ENCODE assay signal across 10 cellular contexts in the genomic region with DNA sequence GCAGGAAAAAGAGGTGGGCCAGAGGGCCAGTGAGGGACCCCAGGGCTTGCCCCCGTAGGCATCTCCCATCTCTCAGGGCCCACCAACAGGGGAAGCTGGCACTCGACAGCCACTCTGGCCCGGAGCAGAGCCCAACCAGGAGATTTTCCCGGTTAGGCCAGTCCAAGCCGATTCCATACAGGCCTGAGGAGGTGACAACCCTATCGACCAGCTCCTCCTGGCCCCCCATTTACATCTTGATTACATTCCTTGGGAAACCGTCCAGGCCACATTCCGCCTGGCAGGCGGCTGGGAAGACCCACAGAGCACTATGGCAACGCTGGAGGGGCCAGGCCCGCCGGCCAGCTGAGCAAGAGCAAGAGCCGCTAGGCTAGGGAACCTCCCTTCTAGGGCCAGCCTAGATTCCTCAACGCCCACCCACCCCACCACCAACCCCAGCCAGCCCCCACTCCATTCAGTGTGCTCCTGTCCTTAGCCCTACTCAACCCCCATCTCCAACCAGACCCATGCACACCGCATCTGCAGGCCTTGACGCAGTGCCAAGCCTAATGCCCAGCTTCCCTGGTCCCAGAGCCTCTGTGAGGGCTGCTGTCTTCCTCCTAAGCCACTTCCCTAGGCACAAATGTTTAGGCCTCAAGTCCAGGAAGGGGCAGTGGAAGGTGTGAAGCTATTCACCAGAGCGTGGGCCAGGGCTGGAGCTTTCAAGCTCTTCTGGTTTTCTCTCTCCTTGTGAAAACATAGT.
DNase-seq lines count a peak whose midpoint lies in the region; ATAC-seq, FAIRE-seq and TF ChIP-seq lines count a peak whose summit lies in the region.
"Had no signal": no experiment of that assay in that cellular context is flagged by ENCODE, and none has a peak within 500 bp of the region (broad histone marks: within the 10 kb centered on the region; RNA-seq: fewer than 3 reads in every experiment).

No MANE protein-coding gene starts in this region.

- no peak for TF ChIP-seq CTCF in hepatocyte (IDR thresholded peaks at IDR 0.05; ENCODE audit: poor library complexity)
- TF ChIP-seq CTCF in natural killer cell (IDR thresholded peaks at IDR 0.05): no peak

- H4K20me1 ChIP-seq in GM23248 (ENCODE audit: insufficient read depth) (no peaks in the 10 kb centered on the region), hepatocyte (ENCODE audit: insufficient read depth, poor library complexity, severe bottlenecking) (no peaks in the 10 kb centered on the region)

- DNase-seq in GM23248 (peak; percentile 43), amniotic stem cell (lab: John Stamatoyannopoulos, UW) (peak; percentile 0), hepatocyte (ENCODE audit: low spot score) (peak; percentile 48), sciatic nerve (ENCODE audit: low spot score) (no peak), LoVo (ENCODE audit: low spot score) (no peak), natural killer cell (no peak), RCC 7860 (ENCODE audit: low spot score) (no peak)

- H3K9me2 ChIP-seq in GM23248 (ENCODE audit: insufficient read depth): no peaks in the 10 kb centered on the region
- no peaks in the 10 kb centered on the region for H3K9me2 ChIP-seq in hepatocyte (replicated peaks; ENCODE audit: insufficient read depth)

- H3K79me2 ChIP-seq in GM23248 (ENCODE audit: insufficient read depth) (no peaks in the 10 kb centered on the region), hepatocyte (no peaks in the 10 kb centered on the region)

- no peaks in the 10 kb centered on the region for H3K4me1 Mint-ChIP-seq in natural killer cell
- H3K4me1 Mint-ChIP-seq: activated naive CD4-positive, alpha-beta T cell treated with anti-CD3 and anti-CD28 coated beads, Interleukin-2, amount 50 U/mL, for 24 hours had no signal

- 27 to 71% methylated on average over 4 to 5 of the region's 17 CpGs for WGBS in GM23248 (ENCODE audit: low coverage in 1 of 2, low lambda C conversion rate in 2 of 2, missing lambda C conversion rate in 2 of 2), 2 experiments
- 56% methylated on average over 15 of the region's 17 CpGs for WGBS in hepatocyte (ENCODE audit: low lambda C conversion rate, missing lambda C conversion rate)

- H3K9ac ChIP-seq in GM23248: no peak overlapping the region
- H3K9ac ChIP-seq: KMS-11 had no signal

- peaks cover 0 to 4% of the 10 kb centered on the region in 2 donors for H3K27me3 Mint-ChIP-seq in natural killer cell (ENCODE audit: low read depth in 2 of 2)
- H3K27me3 Mint-ChIP-seq: activated naive CD4-positive, alpha-beta T cell treated with anti-CD3 and anti-CD28 coated beads, Interleukin-2, amount 50 U/mL, for 24 hours had no signal

- H3K4me3 Mint-ChIP-seq in natural killer cell: no peak overlapping the region
- H3K4me3 Mint-ChIP-seq: activated naive CD4-positive, alpha-beta T cell treated with anti-CD3 and anti-CD28 coated beads, Interleukin-2, amount 50 U/mL, for 24 hours had no signal

- no peaks in the 10 kb centered on the region for H3K4me1 ChIP-seq in GM23248 (ENCODE audit: insufficient read depth)
- H3K4me1 ChIP-seq in hepatocyte (ENCODE audit: insufficient read depth): peaks cover 8% of the 10 kb centered on the region

- no peak overlapping the region for H3K4me3 ChIP-seq in GM23248
- no peak overlapping the region for H3K4me3 ChIP-seq in hepatocyte

- H3K4me2 ChIP-seq in GM23248 (ENCODE audit: unreplicated experiment) (no peak overlapping the region), hepatocyte (no peak overlapping the region)
- H3K4me2 ChIP-seq: KMS-11 had no signal

- no peak overlapping the region for H2AFZ ChIP-seq in GM23248
- H2AFZ ChIP-seq in hepatocyte: no peak overlapping the region

- no peaks in the 10 kb centered on the region for H3K9me3 Mint-ChIP-seq in natural killer cell
- H3K9me3 Mint-ChIP-seq: activated naive CD4-positive, alpha-beta T cell treated with anti-CD3 and anti-CD28 coated beads, Interleukin-2, amount 50 U/mL, for 24 hours had no signal

- H3K27me3 ChIP-seq in GM23248 (replicated peaks; ENCODE audit: insufficient read depth) (no peaks in the 10 kb centered on the region), hepatocyte (no peaks in the 10 kb centered on the region)

- H3K9me3 ChIP-seq in GM23248 (ENCODE audit: low read depth) (no peaks in the 10 kb centered on the region), hepatocyte (ENCODE audit: low read depth) (no peaks in the 10 kb centered on the region)

- peak; percentile 74 for ATAC-seq in sciatic nerve
- no peak for ATAC-seq in GM18511 (IDR thresholded peaks at IDR 0.05; ENCODE audit: unreplicated experiment)
- ATAC-seq in natural killer cell: no peak

- FAIRE-seq in RCC 7860 (lab: Jason Lieb, UNC): no peak

- H3K27ac ChIP-seq in GM23248: no peak overlapping the region
- H3K27ac ChIP-seq in hepatocyte: peak overlapping the region; percentile 58
- H3K27ac ChIP-seq: KMS-11 had no signal

- H3K27ac Mint-ChIP-seq in natural killer cell: no peak overlapping the region
- H3K27ac Mint-ChIP-seq: activated naive CD4-positive, alpha-beta T cell treated with anti-CD3 and anti-CD28 coated beads, Interleukin-2, amount 50 U/mL, for 24 hours had no signal

- no peaks in the 10 kb centered on the region for H3K36me3 ChIP-seq in GM23248 (ENCODE audit: low read depth)
- no peaks in the 10 kb centered on the region for H3K36me3 ChIP-seq in hepatocyte (replicated peaks; ENCODE audit: insufficient read depth, low read depth)

- in situ Hi-C loops in GM23248 (cut with MboI): no loop called here

- intact Hi-C loops in sciatic nerve (cut with DNase I): no loop called here
- intact Hi-C loops in natural killer cell (cut with micrococcal nuclease): no loop called here

- no peaks in the 10 kb centered on the region for H3K36me3 Mint-ChIP-seq in natural killer cell
- H3K36me3 Mint-ChIP-seq: activated naive CD4-positive, alpha-beta T cell treated with anti-CD3 and anti-CD28 coated beads, Interleukin-2, amount 50 U/mL, for 24 hours had no signal

- no peaks in the 10 kb centered on the region for H3F3A ChIP-seq in GM23248 (ENCODE audit: insufficient read depth)

Comparison
In these comparisons a context has a peak if more than half of its experiments do, and no peak if none do; other contexts are left out.
1. DNase-seq: peak in GM23248 (single experiment), amniotic stem cell (single experiment) and hepatocyte (single experiment); none in sciatic nerve (single experiment), LoVo (single experiment), natural killer cell (single experiment) and RCC 7860 (single experiment).